18 cellular contexts compared by ENCODE assay signal in genomic region chr14:45361727-45362126, GRCh38.
A peak's percentile ranks its signal among the peaks of the same experiment; 100 is the strongest.
DNase-seq lines count a peak whose midpoint lies in the region; ATAC-seq and TF ChIP-seq lines count a peak whose summit lies in the region.
"Had no signal": no experiment of that assay in that cellular context is flagged by ENCODE, and none has a peak within 500 bp of the region (broad histone marks: within the 10 kb centered on the region; RNA-seq: fewer than 3 reads in every experiment).

No MANE protein-coding gene starts in this region.

- no peaks in the 10 kb centered on the region for H3K27me3 ChIP-seq in mesenchymal stem cell (ENCODE audit: control insufficient read depth in 1 of 2, insufficient read depth in 1 of 2, low read length in 2 of 2)
- H3K27me3 ChIP-seq: BLaER1 had no signal

- no peak overlapping the region for H3K27ac Mint-ChIP-seq in mesothelial cell of epicardium
- H3K27ac Mint-ChIP-seq: CD14-positive monocyte; CD4-positive, alpha-beta memory T cell; HFFc6 had no signal

- H3K4me3 Mint-ChIP-seq in mesothelial cell of epicardium = no peak overlapping the region
- H3K4me3 Mint-ChIP-seq: CD14-positive monocyte; CD4-positive, alpha-beta memory T cell; HFFc6 had no signal

- ATAC-seq in HG03378 (IDR thresholded peaks at IDR 0.05; ENCODE audit: unreplicated experiment) = no peak
- ATAC-seq: HCT116 had no signal

- H3K4me3 ChIP-seq in mesenchymal stem cell (ENCODE audit: insufficient read depth in 1 of 2, low read depth in 1 of 2, low read length in 2 of 2) = no peak overlapping the region
- H3K4me3 ChIP-seq: BLaER1 had no signal

- H2BK15ac ChIP-seq in mesenchymal stem cell (ENCODE audit: low read depth, poor library complexity, severe bottlenecking) = no peak overlapping the region

- WGBS in mesenchymal stem cell = 40% methylated on average over 1 of the region's 2 CpGs

- no peak overlapping the region for H2BK12ac ChIP-seq in mesenchymal stem cell (ENCODE audit: low read length in 2 of 2)

- H2BK120ac ChIP-seq in mesenchymal stem cell (ENCODE audit: low read depth, low read length) = no peak overlapping the region

- no peak overlapping the region for H3K4me2 ChIP-seq in mesenchymal stem cell (ENCODE audit: low read length, poor library complexity, severe bottlenecking)
- H3K4me2 ChIP-seq: BLaER1 had no signal

- H3K9me3 ChIP-seq in mesenchymal stem cell (ENCODE audit: control insufficient read depth, low read length) = peaks cover 4% of the 10 kb centered on the region
- H3K9me3 ChIP-seq: BLaER1 had no signal

- H2BK5ac ChIP-seq in mesenchymal stem cell (ENCODE audit: low read depth, low read length, poor library complexity, severe bottlenecking) = no peak overlapping the region

- no peaks in the 10 kb centered on the region for H3K36me3 Mint-ChIP-seq in mesothelial cell of epicardium
- H3K36me3 Mint-ChIP-seq: CD14-positive monocyte; CD4-positive, alpha-beta memory T cell had no signal

- H3K9ac ChIP-seq in mesenchymal stem cell (ENCODE audit: low read length) = no peak overlapping the region
- H3K9ac ChIP-seq: BLaER1 had no signal

- H4K91ac ChIP-seq in mesenchymal stem cell (ENCODE audit: low read length) = no peak overlapping the region

- H3K18ac ChIP-seq in mesenchymal stem cell (ENCODE audit: low read depth in 1 of 2, low read length in 2 of 2) = no peak overlapping the region

- no peak overlapping the region for H3K4ac ChIP-seq in mesenchymal stem cell (ENCODE audit: low read depth in 1 of 2, low read length in 2 of 2)

- no peak for TF ChIP-seq CTCF in mesothelial cell of epicardium (IDR thresholded peaks at IDR 0.05; ENCODE audit: unreplicated experiment)

- peak; percentile 11 for DNase-seq in EL
- peak; percentile 26 for DNase-seq in HS-5 (ENCODE audit: low read depth)
- peak; percentile 0 for DNase-seq in amniotic epithelial cell (ENCODE audit: low read depth)
- peak; percentile 15 for DNase-seq in mesenchymal stem cell
- DNase-seq in NK-92 (lab: John Stamatoyannopoulos, UW; ENCODE audit: unreplicated experiment) = no peak
- DNase-seq in mesothelial cell of epicardium (ENCODE audit: low spot score in 2 of 2, unreplicated experiment in 2 of 2) = no peak
- DNase-seq: 8988T; Calu3; CD4-positive, alpha-beta memory T cell; DND-41; GDM1; GOT3; H7; HFFc6 had no signal

- H3K36me3 ChIP-seq in mesenchymal stem cell (ENCODE audit: control insufficient read depth in 1 of 2, insufficient read depth in 2 of 2, low read depth in 1 of 2, low read length in 2 of 2) = no peaks in the 10 kb centered on the region
- H3K36me3 ChIP-seq: BLaER1 had no signal

- no peak overlapping the region for H2AK5ac ChIP-seq in mesenchymal stem cell (ENCODE audit: low read length, severe bottlenecking)

- H3K27me3 Mint-ChIP-seq in mesothelial cell of epicardium (ENCODE audit: low read depth) = no peaks in the 10 kb centered on the region
- H3K27me3 Mint-ChIP-seq: CD4-positive, alpha-beta memory T cell had no signal

- H3K4me1 Mint-ChIP-seq in mesothelial cell of epicardium = no peaks in the 10 kb centered on the region
- H3K4me1 Mint-ChIP-seq: CD14-positive monocyte; CD4-positive, alpha-beta memory T cell had no signal

- H3K9me3 Mint-ChIP-seq in mesothelial cell of epicardium = no peaks in the 10 kb centered on the region
- H3K9me3 Mint-ChIP-seq: CD4-positive, alpha-beta memory T cell had no signal

- H3K14ac ChIP-seq in mesenchymal stem cell (ENCODE audit: low read length in 2 of 2) = no peak overlapping the region

- H3K79me1 ChIP-seq in mesenchymal stem cell (replicated peaks; ENCODE audit: low read length, poor library complexity, severe bottlenecking) = no peaks in the 10 kb centered on the region

- H4K8ac ChIP-seq in mesenchymal stem cell (ENCODE audit: low read length) = no peak overlapping the region

- H3K27ac ChIP-seq in mesenchymal stem cell (ENCODE audit: low read length, poor library complexity, severe bottlenecking) = no peak overlapping the region
- H3K27ac ChIP-seq: BLaER1 had no signal

- H3K23ac ChIP-seq in mesenchymal stem cell (ENCODE audit: low read length in 2 of 2) = no peak overlapping the region

- H3K4me1 ChIP-seq in mesenchymal stem cell (ENCODE audit: control insufficient read depth, insufficient read depth, low read depth, low read length) = no peaks in the 10 kb centered on the region
- H3K4me1 ChIP-seq: BLaER1 had no signal

- no peak overlapping the region for H2AFZ ChIP-seq in mesenchymal stem cell (ENCODE audit: low read depth, low read length)

Comparison
In these comparisons a context has a peak if more than half of its experiments do, and no peak if none do; other contexts are left out.
1. DNase-seq: peak in EL (single experiment), HS-5 (single experiment), amniotic epithelial cell (single experiment) and mesenchymal stem cell (single experiment); none in NK-92 (single experiment) and mesothelial cell of epicardium (0 of 2).